8 cellular contexts compared by ENCODE assay signal in genomic region chr7:64313740-64314491, GRCh38. TPM values are rescaled to one million over a fixed set of nuclear protein-coding genes. Genes with fewer than 3 reads are reported as not detected.
DNase-seq lines count a peak whose midpoint lies in the region; ATAC-seq and TF ChIP-seq lines count a peak whose summit lies in the region.

TSS of gene ZNF736 (plus strand) at chr7:64313961. CDS start at chr7:64314151, 190 bp downstream.

- CTCF ChIA-PET in CD8-positive, alpha-beta T cell (lab: Charles Lee), result no interaction called here

- peak; percentile 100 for ATAC-seq in CD8-positive, alpha-beta T cell
- ATAC-seq in GM19438 (IDR thresholded peaks at IDR 0.05; ENCODE audit: low read depth, unreplicated experiment), result peak; percentile 100
- peak; percentile 99 for ATAC-seq in effector memory CD8-positive, alpha-beta T cell (replicated peaks)

- H3K4me1 Mint-ChIP-seq in CD8-positive, alpha-beta T cell (ENCODE audit: low read depth), result peaks cover 32% of the 10 kb centered on the region
- peaks cover 19 to 20% of the 10 kb centered on the region in 2 donors for H3K4me1 Mint-ChIP-seq in effector memory CD8-positive, alpha-beta T cell (ENCODE audit: low read depth in 2 of 2)

- H3K9me3 Mint-ChIP-seq in CD8-positive, alpha-beta T cell, result no peaks in the 10 kb centered on the region
- no peaks in the 10 kb centered on the region for H3K9me3 Mint-ChIP-seq in effector memory CD8-positive, alpha-beta T cell

- H3K9me3 ChIP-seq in CD8-positive, alpha-beta T cell (ENCODE audit: low read length), result no peaks in the 10 kb centered on the region

- intact Hi-C loops in CD8-positive, alpha-beta T cell (cut with DNase I, micrococcal nuclease), result loop anchor here (2.0 to 10.0 kb wide), 10 partner anchors 249 to 1558 kb away; partner anchors contain the start of genes ERV3-1 (in 1 of the 2), VKORC1L1 (in 1 of the 2), ZNF138 (in 1 of the 2) and ZNF680 (in 1 of the 2)

- no peaks in the 10 kb centered on the region for H3K36me3 ChIP-seq in CD8-positive, alpha-beta T cell (ENCODE audit: insufficient read depth, low read length)

- DNase-seq in CD8-positive, alpha-beta T cell, result peak; percentile 71 to 91 (median 84)
- DNase-seq in HK-2 (ENCODE audit: unreplicated experiment), result peak; percentile 88
- DNase-seq in NK-92 treated with Interleukin-12 subunit alpha and Interleukin-12 subunit beta, amount 100 ng/mL, for 24 hours (lab: John Stamatoyannopoulos, UW), result peak; percentile 54
- peak; percentile 69 to 76 for DNase-seq in activated CD8-positive, alpha-beta memory T cell treated with anti-CD3 and anti-CD28 coated beads for 4 hours (ENCODE audit: low read depth in 2 of 2)
- peak; percentile 84 to 88 (median 85) for DNase-seq in effector memory CD8-positive, alpha-beta T cell
- peak; percentile 94 for DNase-seq in mucosa of gallbladder (ENCODE audit: low spot score)
- DNase-seq in stimulated activated CD8-positive, alpha-beta memory T cell treated with anti-CD3 and anti-CD28 coated beads, Interleukin-7, amount 100 ng/mL, for 48 hours (ENCODE audit: extremely low read depth in 1 of 2, low read depth in 1 of 2), result peak; percentile 60 to 80

- H3K4me3 ChIP-seq in CD8-positive, alpha-beta T cell (ENCODE audit: low read depth, low read length), result peak within 1 kb of the TSS; percentile 66

- peaks cover 25% of the 10 kb centered on the region for H3K4me1 ChIP-seq in CD8-positive, alpha-beta T cell (ENCODE audit: insufficient read depth, low read length)

- TF ChIP-seq CTCF in CD8-positive, alpha-beta T cell (IDR thresholded peaks at IDR 0.05), result no peak

- POLR2A ChIA-PET in CD8-positive, alpha-beta T cell (lab: Charles Lee), result interaction anchor here (0.7 to 2.0 kb wide), 6 partner anchors 249 to 1436 kb away, joined by 3 to 8 read pairs (median 4); partner anchors contain the start of genes ERV3-1, ZNF138, ZNF680 and ZNF92

- H3K27me3 ChIP-seq in CD8-positive, alpha-beta T cell (ENCODE audit: insufficient read depth, low read length), result no peaks in the 10 kb centered on the region

- peak within 1 kb of the TSS; percentile 99 for H3K4me3 Mint-ChIP-seq in CD8-positive, alpha-beta T cell
- peak within 1 kb of the TSS; percentile 91 to 94 for H3K4me3 Mint-ChIP-seq in effector memory CD8-positive, alpha-beta T cell

- peak within 1 kb of the TSS; percentile 76 for H3K27ac ChIP-seq in CD8-positive, alpha-beta T cell (ENCODE audit: low read depth, low read length)

- H3K27me3 Mint-ChIP-seq in CD8-positive, alpha-beta T cell (ENCODE audit: low read depth), result no peaks in the 10 kb centered on the region
- no peaks in the 10 kb centered on the region for H3K27me3 Mint-ChIP-seq in effector memory CD8-positive, alpha-beta T cell

- H3K36me3 Mint-ChIP-seq in CD8-positive, alpha-beta T cell, result peaks cover 11% of the 10 kb centered on the region
- peaks cover 6% of the 10 kb centered on the region for H3K36me3 Mint-ChIP-seq in effector memory CD8-positive, alpha-beta T cell (ENCODE audit: insufficient read depth)

- peak within 1 kb of the TSS; percentile 98 for H3K27ac Mint-ChIP-seq in CD8-positive, alpha-beta T cell
- H3K27ac Mint-ChIP-seq in effector memory CD8-positive, alpha-beta T cell, result peak within 1 kb of the TSS; percentile 94

RNA-seq across cellular contexts. Expression of gene ZNF736, which starts in this region (rescaled TPM):
- total RNA-seq in CD8-positive, alpha-beta T cell, result 10 to 100 TPM; 23.4 to 26.6 TPM
- 32.4 TPM for total RNA-seq in mucosa of gallbladder

Comparison
In these comparisons a context has a peak if more than half of its experiments do, and no peak if none do; other contexts are left out.
1. Peak in every context shown above with its lines: DNase-seq, ATAC-seq, H3K4me3 ChIP-seq and H3K27ac ChIP-seq.